ENCODE assay signal across 10 cellular contexts in the genomic region with DNA sequence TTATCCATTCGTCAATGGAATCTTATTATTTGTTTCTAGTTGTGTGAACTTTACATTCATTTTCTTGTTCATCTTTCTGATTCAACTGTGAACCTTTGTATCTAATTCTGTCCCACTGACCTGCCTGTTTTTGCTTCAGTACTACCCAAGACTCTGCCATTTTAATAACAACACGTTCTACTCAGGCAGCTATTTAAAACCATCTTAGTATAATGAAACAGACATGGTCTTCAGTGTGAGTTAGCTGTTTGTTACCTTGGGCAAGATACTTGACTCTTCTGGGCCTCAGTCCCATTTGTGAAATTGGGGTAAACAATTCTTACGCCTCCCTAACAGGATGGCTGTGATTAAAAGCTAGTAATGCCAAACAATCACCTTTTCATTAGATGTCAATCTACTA. TPM values are rescaled to one million over a fixed set of nuclear protein-coding genes. Genes with fewer than 3 reads are reported as not detected.
DNase-seq lines count a peak whose midpoint lies in the region; ATAC-seq, FAIRE-seq and TF ChIP-seq lines count a peak whose summit lies in the region.
"Had no signal": no experiment of that assay in that cellular context is flagged by ENCODE, and none has a peak within 500 bp of the region (broad histone marks: within the 10 kb centered on the region; RNA-seq: fewer than 3 reads in every experiment).

No MANE protein-coding gene starts in this region.

- intact Hi-C loops in IMR-90 (cut with micrococcal nuclease): no loop called here

- H2AFZ ChIP-seq in IMR-90 (replicated peaks; ENCODE audit: low read length, poor library complexity): no peak overlapping the region

- DNase-seq in AG09309 (ENCODE audit: low read depth): no peak
- no peak for DNase-seq in IMR-90
- no peak for DNase-seq in bronchial epithelial cell (ENCODE audit: low read depth)
- DNase-seq in pons (ENCODE audit: low spot score): no peak
- no peak for DNase-seq in NCI-H2107 (lab: John Stamatoyannopoulos, UW)
- DNase-seq in NCI-H1694 (lab: John Stamatoyannopoulos, UW): no peak
- no peak for DNase-seq in SK-N-DZ (ENCODE audit: low spot score)
- DNase-seq: NCI-H1417 treated with DMSO at 0.1 percent for 48 hours had no signal

- H4K5ac ChIP-seq in IMR-90 (ENCODE audit: low read depth, low read length): no peak overlapping the region

- TSS peak; percentile 56 for BruUV-seq in IMR-90 (replicated peaks; lab: Mats Ljungman, UMichigan)

- peak overlapping the region; percentile 67 for H3K4me3 ChIP-seq in AG09309 (ENCODE audit: control insufficient read depth, low read depth, low read length)
- peak overlapping the region; percentile 90 for H3K4me3 ChIP-seq in IMR-90 (ENCODE audit: insufficient read depth, low read depth, low read length)
- peak overlapping the region; percentile 84 for H3K4me3 ChIP-seq in bronchial epithelial cell (ENCODE audit: low read depth, low read length)
- peak overlapping the region; percentile 87 to 93 for H3K4me3 ChIP-seq in muscle layer of duodenum (ENCODE audit: low read depth in 1 of 2, low read length in 2 of 2)

- H3K9me3 ChIP-seq in IMR-90 (ENCODE audit: control insufficient read depth, insufficient read depth, low read length): no peaks in the 10 kb centered on the region
- H3K9me3 ChIP-seq in muscle layer of duodenum (ENCODE audit: control insufficient read depth in 1 of 2, low read length in 2 of 2): no peaks in the 10 kb centered on the region

- peaks cover 15 to 42% of the 10 kb centered on the region in 2 experiments for H3K79me1 ChIP-seq in IMR-90 (ENCODE audit: low read depth in 1 of 2, low read length in 2 of 2)

- peak overlapping the region; percentile 18 for H2BK5ac ChIP-seq in IMR-90 (ENCODE audit: low read depth, low read length, poor library complexity, severe bottlenecking)

- H3K4me1 ChIP-seq in IMR-90 (ENCODE audit: control insufficient read depth, insufficient read depth, low read length) (peaks cover 10% of the 10 kb centered on the region), muscle layer of duodenum (ENCODE audit: control insufficient read depth in 1 of 2, insufficient read depth in 2 of 2, low read length in 2 of 2) (peaks cover 21 to 42% of the 10 kb centered on the region in 2 donors)

- H3K14ac ChIP-seq in IMR-90 (replicated peaks; ENCODE audit: low read depth, low read length): no peak overlapping the region; the same call in 1 of the 2 replicates

- no peak overlapping the region for H4K8ac ChIP-seq in IMR-90 (ENCODE audit: low read depth in 2 of 2, low read length in 2 of 2)

- H2BK15ac ChIP-seq in IMR-90 (ENCODE audit: low read depth, low read length): no peak overlapping the region

- no peak for TF ChIP-seq RAD21 in IMR-90 (IDR thresholded peaks at IDR 0.05; ENCODE audit: low read length)

- no peak for TF ChIP-seq POLR2A in IMR-90 (IDR thresholded peaks at IDR 0.05; ENCODE audit: low read depth, low read length)

- no peak overlapping the region for H2BK120ac ChIP-seq in IMR-90 (ENCODE audit: low read depth, low read length)

- TF ChIP-seq CTCF in AG09309 (IDR thresholded peaks at IDR 0.05; ENCODE audit: control insufficient read depth, insufficient read depth, low read depth, low read length, missing control alignments) (no peak), IMR-90 (conservative IDR thresholded peaks at IDR 0.05; ENCODE audit: low read depth, low read length) (no peak), bronchial epithelial cell (IDR thresholded peaks at IDR 0.05; ENCODE audit: insufficient read depth, low read length, severe bottlenecking) (no peak)

- no peak overlapping the region for H2BK20ac ChIP-seq in IMR-90 (ENCODE audit: low read depth, low read length)

- POLR2A ChIA-PET in IMR-90 (lab: Charles Lee; ENCODE audit: unreplicated experiment): no interaction called here

- H3K36me3 ChIP-seq in IMR-90 (ENCODE audit: control insufficient read depth, insufficient read depth, low read length): peaks cover 4% of the 10 kb centered on the region; the same call in 1 of the 2 replicates
- H3K36me3 ChIP-seq in bronchial epithelial cell (ENCODE audit: control insufficient read depth, insufficient read depth, low read length): no peaks in the 10 kb centered on the region
- H3K36me3 ChIP-seq in muscle layer of duodenum (ENCODE audit: control insufficient read depth in 1 of 2, insufficient read depth in 2 of 2, low read length in 2 of 2): no peaks in the 10 kb centered on the region

- in situ Hi-C loops in IMR-90 (cut with MboI; ENCODE audit: low sequenced_read_pairs): no loop called here

- CTCF ChIA-PET in IMR-90 (lab: Yijun Ruan, JAX): no interaction called here

- H4K20me1 ChIP-seq in IMR-90 (ENCODE audit: insufficient read depth, low read length): peaks cover 52% of the 10 kb centered on the region

- no peak for ATAC-seq in IMR-90 (ENCODE audit: low read depth)

- H3K9me1 ChIP-seq in IMR-90 (ENCODE audit: insufficient read depth, low read length): peaks cover 22% of the 10 kb centered on the region

- no peak overlapping the region for H4K91ac ChIP-seq in IMR-90 (ENCODE audit: insufficient read depth, low read depth, low read length)

- H3K27me3 ChIP-seq in IMR-90 (ENCODE audit: control insufficient read depth, insufficient read depth, low read length) (no peaks in the 10 kb centered on the region), bronchial epithelial cell (ENCODE audit: control insufficient read depth, insufficient read depth, low read length) (no peaks in the 10 kb centered on the region), muscle layer of duodenum (ENCODE audit: low read depth, low read length) (no peaks in the 10 kb centered on the region)

- no peak overlapping the region for H3K56ac ChIP-seq in IMR-90 (ENCODE audit: extremely low read depth, insufficient read depth, low read length)

- no peak overlapping the region for H2AK9ac ChIP-seq in IMR-90 (replicated peaks; ENCODE audit: low read depth, low read length, poor library complexity)

- WGBS in IMR-90 (ENCODE audit: extremely low coverage in 2 of 2, insufficient read length in 1 of 2), 2 experiments: no CpG with 5 or more reads among the region's 3 CpGs

- H3K27ac ChIP-seq in IMR-90 (ENCODE audit: insufficient read depth, low read length) (no peak overlapping the region), muscle layer of duodenum (ENCODE audit: low read length) (peak overlapping the region; percentile 20)

- H3K23ac ChIP-seq in IMR-90 (ENCODE audit: low read depth, low read length): peak overlapping the region; percentile 63

- dilution Hi-C loops in IMR-90 (cut with HindIII; ENCODE audit: low sequenced_read_pairs, unreplicated experiment): no loop called here

- no peak overlapping the region for H2AK5ac ChIP-seq in IMR-90 (ENCODE audit: low read depth, low read length)

- peak overlapping the region; percentile 83 for H3K4me2 ChIP-seq in IMR-90 (ENCODE audit: low read depth, low read length)

- FAIRE-seq in bronchial epithelial cell (lab: Jason Lieb, UNC): no peak
- FAIRE-seq: colon had no signal

- no peak overlapping the region for H3K18ac ChIP-seq in IMR-90 (ENCODE audit: low read depth, low read length)

- peak overlapping the region; percentile 86; the same call in 1 of the 2 replicates for H3K9ac ChIP-seq in IMR-90 (ENCODE audit: low read depth, low read length)

- no peak overlapping the region for H3K4ac ChIP-seq in IMR-90 (ENCODE audit: low read depth, low read length)

TF ChIP-seq in IMR-90, 13 proteins besides CTCF, POLR2A, EP300 and RAD21 (continues in another document):
- TF ChIP-seq NFE2L2 (IDR thresholded peaks at IDR 0.05; ENCODE audit: low read depth, low read length) (no peak), SMC3 (IDR thresholded peaks at IDR 0.05; ENCODE audit: low read depth, low read length) (no peak), MAFK (IDR thresholded peaks at IDR 0.05; ENCODE audit: low read depth, low read length) (no peak), BHLHE40 (IDR thresholded peaks at IDR 0.05; ENCODE audit: low read depth, low read length) (no peak), RFX5 (IDR thresholded peaks at IDR 0.05; ENCODE audit: low read depth, low read length) (no peak), MXI1 (IDR thresholded peaks at IDR 0.05; ENCODE audit: borderline replicate concordance, low read depth, low read length) (no peak), RCOR1 (IDR thresholded peaks at IDR 0.05; ENCODE audit: insufficient replicate concordance, low read length) (no peak), FOS (IDR thresholded peaks at IDR 0.05; ENCODE audit: low read depth, low read length) (no peak)
- TF ChIP-seq, protein P1, sequence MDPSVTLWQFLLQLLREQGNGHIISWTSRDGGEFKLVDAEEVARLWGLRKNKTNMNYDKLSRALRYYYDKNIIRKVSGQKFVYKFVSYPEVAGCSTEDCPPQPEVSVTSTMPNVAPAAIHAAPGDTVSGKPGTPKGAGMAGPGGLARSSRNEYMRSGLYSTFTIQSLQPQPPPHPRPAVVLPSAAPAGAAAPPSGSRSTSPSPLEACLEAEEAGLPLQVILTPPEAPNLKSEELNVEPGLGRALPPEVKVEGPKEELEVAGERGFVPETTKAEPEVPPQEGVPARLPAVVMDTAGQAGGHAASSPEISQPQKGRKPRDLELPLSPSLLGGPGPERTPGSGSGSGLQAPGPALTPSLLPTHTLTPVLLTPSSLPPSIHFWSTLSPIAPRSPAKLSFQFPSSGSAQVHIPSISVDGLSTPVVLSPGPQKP (IDR thresholded peaks at IDR 0.05; ENCODE audit: borderline replicate concordance, low read depth, low read length): no peak

RNA-seq across cellular contexts. Expression of a gene that starts 1.6 kb away (rescaled TPM):
- 78.7 and 90.5 TPM in 2 replicates for total RNA-seq in IMR-90 (2012; rRNA removed)
- polyA plus RNA-seq in IMR-90 (2012; rRNA removed): 32.8 and 39.3 TPM in 2 replicates
- polyA plus RNA-seq in IMR-90 (2012; cell fraction: cytosol; rRNA removed): 12.1 and 20.3 TPM in 2 replicates
- polyA plus RNA-seq in IMR-90 (2012; cell fraction: nucleus; rRNA removed; ENCODE audit: low replicate concordance): 9.5 and 22.4 TPM in 2 replicates
- 48.0 and 78.2 TPM in 2 replicates for total RNA-seq in bronchial epithelial cell
- 70.0 and 78.0 TPM in 2 replicates for polyA plus RNA-seq in SK-N-DZ (2014; cell fraction: cytosol; rRNA removed)
- polyA plus RNA-seq in SK-N-DZ (2014; cell fraction: nucleus; rRNA removed): 49.3 and 50.9 TPM in 2 replicates

RNA-seq across cellular contexts. Expression of a gene that starts 42.0 kb away (rescaled TPM):
- total RNA-seq in IMR-90 (2012; rRNA removed) (1.6 and 1.9 TPM in 2 replicates), bronchial epithelial cell (2.6 and 3.1 TPM in 2 replicates)
- 1.3 and 1.9 TPM in 2 replicates for polyA plus RNA-seq in IMR-90 (2012; rRNA removed)
- 1.1 and 1.8 TPM in 2 replicates for polyA plus RNA-seq in IMR-90 (2012; cell fraction: cytosol; rRNA removed)
- 1.1 and 2.5 TPM in 2 replicates for polyA plus RNA-seq in IMR-90 (2012; cell fraction: nucleus; rRNA removed; ENCODE audit: low replicate concordance)
- polyA plus RNA-seq in SK-N-DZ (2014; cell fraction: cytosol; rRNA removed): 0.23 and 0.90 TPM in 2 replicates
- 0.33 TPM in 1 of 2 replicates, not detected in the other for polyA plus RNA-seq in SK-N-DZ (2014; cell fraction: nucleus; rRNA removed)

RNA-seq across cellular contexts. Expression of a gene that starts 54.0 kb away (rescaled TPM):
- total RNA-seq in IMR-90 (2012; rRNA removed) (4.4 and 7.0 TPM in 2 replicates), bronchial epithelial cell (5.5 and 12.8 TPM in 2 replicates)
- polyA plus RNA-seq in IMR-90 (2012; rRNA removed): 10.7 and 12.3 TPM in 2 replicates
- 8.1 and 12.8 TPM in 2 replicates for polyA plus RNA-seq in IMR-90 (2012; cell fraction: cytosol; rRNA removed)
- polyA plus RNA-seq in IMR-90 (2012; cell fraction: nucleus; rRNA removed; ENCODE audit: low replicate concordance): 6.0 and 8.1 TPM in 2 replicates
- polyA plus RNA-seq in SK-N-DZ (2014; cell fraction: cytosol; rRNA removed): 16.6 and 18.4 TPM in 2 replicates
- 16.9 and 18.4 TPM in 2 replicates for polyA plus RNA-seq in SK-N-DZ (2014; cell fraction: nucleus; rRNA removed)
